ENCODE assay signal across 11 cellular contexts in the genomic region with DNA sequence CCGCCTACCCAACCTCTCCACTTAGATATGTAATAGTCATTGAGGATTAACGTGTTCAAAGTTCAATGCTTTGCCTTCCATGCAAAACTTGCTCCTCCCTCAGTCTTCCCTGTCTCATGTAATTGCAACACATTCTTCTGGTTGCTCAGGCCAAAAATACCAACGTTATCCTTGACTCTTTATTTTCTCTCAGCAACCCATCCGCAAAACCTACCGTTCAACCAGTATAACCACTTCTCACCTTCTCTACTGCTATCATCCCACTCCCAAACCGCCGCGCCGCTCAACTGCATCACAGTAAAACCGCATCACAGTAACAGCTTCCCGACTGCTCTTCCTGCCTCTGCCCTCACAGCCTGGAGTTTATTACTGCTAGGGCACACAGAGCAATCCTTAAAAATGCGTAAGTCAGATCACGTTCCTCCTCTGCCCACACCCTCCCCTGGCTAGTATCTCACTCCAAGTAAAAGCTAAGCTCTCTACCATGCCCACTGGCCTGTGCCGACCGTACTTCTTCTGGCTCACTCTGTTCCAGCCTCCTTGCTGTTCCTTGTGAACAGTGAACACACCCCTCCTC. TPM values are rescaled to one million over a fixed set of nuclear protein-coding genes. Genes with fewer than 3 reads are reported as not detected.
DNase-seq lines count a peak whose midpoint lies in the region; ATAC-seq and TF ChIP-seq lines count a peak whose summit lies in the region.
"Had no signal": no experiment of that assay in that cellular context is flagged by ENCODE, and none has a peak within 500 bp of the region (broad histone marks: within the 10 kb centered on the region; RNA-seq: fewer than 3 reads in every experiment).

No MANE protein-coding gene starts in this region.

- CTCF ChIA-PET in CD8-positive, alpha-beta T cell (lab: Charles Lee): interaction anchor here (1.6 to 3.7 kb wide), 2 partner anchors 15 to 178 kb away, joined by 3 to 33 read pairs; partner anchors contain the start of genes GTF3A and LNX2
- CTCF ChIA-PET in GM10248 (lab: Yijun Ruan, JAX): interaction anchor here (1.0 to 3.7 kb wide), 2 partner anchors 15 to 23 kb away, joined by 3 to 25 read pairs; no protein-coding TSS in a partner anchor
- CTCF ChIA-PET in HEK293T (lab: Yijun Ruan, JAX): interaction anchor here (1.1 kb wide), 1 partner anchor 16 kb away, joined by 3 read pairs; no protein-coding TSS in a partner anchor

- H3K27me3 ChIP-seq in CD8-positive, alpha-beta T cell (ENCODE audit: insufficient read depth, low read length): no peaks in the 10 kb centered on the region
- H3K27me3 ChIP-seq: tibial nerve had no signal

- peak overlapping the region; percentile 68 for H3K4me3 Mint-ChIP-seq in CD8-positive, alpha-beta T cell
- peak overlapping the region; percentile 77 for H3K4me3 Mint-ChIP-seq in natural killer cell treated with Interleukin-12 subunit alpha and Interleukin-12 subunit beta and Interleukin-15 and Interleukin-18, amount 100 ng/mL, for 72 hours

- peak overlapping the region; percentile 87 for H3K27ac Mint-ChIP-seq in CD8-positive, alpha-beta T cell
- peak overlapping the region; percentile 10 to 60 for H3K27ac Mint-ChIP-seq in activated naive CD4-positive, alpha-beta T cell treated with anti-CD3 and anti-CD28 coated beads, Interleukin-2, amount 50 U/mL, for 72 hours
- peak overlapping the region; percentile 48 to 49 for H3K27ac Mint-ChIP-seq in natural killer cell treated with Interleukin-12 subunit alpha and Interleukin-12 subunit beta and Interleukin-15 and Interleukin-18, amount 100 ng/mL, for 72 hours

- TF ChIP-seq CTCF in CD8-positive, alpha-beta T cell (IDR thresholded peaks at IDR 0.05): no peak
- no peak for TF ChIP-seq CTCF in GM10248 (IDR thresholded peaks at IDR 0.05; ENCODE audit: control extremely low read depth, extremely low read depth, low read depth, missing control alignments)

- POLR2A ChIA-PET in CD8-positive, alpha-beta T cell (lab: Charles Lee): interaction anchor here (1.4 to 4.9 kb wide), 3 partner anchors 9 to 16 kb away, joined by 3 to 51 read pairs (median 5); partner anchors contain the start of gene GTF3A
- POLR2A ChIA-PET in GM10248 (lab: Yijun Ruan, JAX): no interaction called here
- POLR2A ChIA-PET in HEK293T (lab: Yijun Ruan, JAX): no interaction called here

- peaks cover 5% of the 10 kb centered on the region for H3K36me3 ChIP-seq in CD8-positive, alpha-beta T cell (ENCODE audit: insufficient read depth, low read length)

- H3K4me1 Mint-ChIP-seq in CD8-positive, alpha-beta T cell (ENCODE audit: low read depth): peaks cover 56% of the 10 kb centered on the region
- H3K4me1 Mint-ChIP-seq in natural killer cell treated with Interleukin-12 subunit alpha and Interleukin-12 subunit beta and Interleukin-15 and Interleukin-18, amount 100 ng/mL, for 72 hours (ENCODE audit: low read depth in 2 of 2): peaks cover 44 to 48% of the 10 kb centered on the region in 2 donors

- H3K9me3 ChIP-seq in CD8-positive, alpha-beta T cell (ENCODE audit: low read length): no peaks in the 10 kb centered on the region
- H3K9me3 ChIP-seq: tibial nerve had no signal

- DNase-seq in CD8-positive, alpha-beta T cell: peak in 4 of 7 experiments; percentile 38 to 60 (median 52)
- DNase-seq in NCI-H510A (lab: John Stamatoyannopoulos, UW) (peak; percentile 17), GM10248 (ENCODE audit: extremely low spot score) (no peak), HEK293T (ENCODE audit: extremely low spot score) (no peak)
- no peak for DNase-seq in activated naive CD4-positive, alpha-beta T cell treated with anti-CD3 and anti-CD28 coated beads, Interleukin-2, amount 50 U/mL, for 72 hours (ENCODE audit: low spot score in 2 of 2)
- no peak for DNase-seq in natural killer cell treated with Interleukin-12 subunit alpha and Interleukin-12 subunit beta and Interleukin-15 and Interleukin-18, amount 100 ng/mL, for 72 hours (ENCODE audit: low spot score)
- DNase-seq: anterior cingulate cortex had no signal

- intact Hi-C loops in CD8-positive, alpha-beta T cell (cut with DNase I, micrococcal nuclease): loop anchor here in 1 of 2 experiments (10.0 kb wide), 1 partner anchor 1427 kb away; no protein-coding TSS in a partner anchor

- peak overlapping the region; percentile 14 for H3K4me3 ChIP-seq in CD8-positive, alpha-beta T cell (ENCODE audit: low read depth, low read length)
- H3K4me3 ChIP-seq: lung, tibial nerve had no signal

- peak; percentile 50 for ATAC-seq in CD8-positive, alpha-beta T cell
- peak; percentile 63 to 88 for ATAC-seq in activated naive CD4-positive, alpha-beta T cell treated with anti-CD3 and anti-CD28 coated beads, Interleukin-2, amount 50 U/mL, for 72 hours
- ATAC-seq in natural killer cell treated with Interleukin-12 subunit alpha and Interleukin-12 subunit beta and Interleukin-15 and Interleukin-18, amount 100 ng/mL, for 72 hours: peak; percentile 54 to 61
- ATAC-seq in HG03378 (IDR thresholded peaks at IDR 0.05; ENCODE audit: unreplicated experiment): no peak
- ATAC-seq in GM21825 (IDR thresholded peaks at IDR 0.05; ENCODE audit: unreplicated experiment): no peak

- H3K9me3 Mint-ChIP-seq in CD8-positive, alpha-beta T cell: no peaks in the 10 kb centered on the region
- H3K9me3 Mint-ChIP-seq in activated naive CD4-positive, alpha-beta T cell treated with anti-CD3 and anti-CD28 coated beads, Interleukin-2, amount 50 U/mL, for 72 hours: no peaks in the 10 kb centered on the region
- H3K9me3 Mint-ChIP-seq in natural killer cell treated with Interleukin-12 subunit alpha and Interleukin-12 subunit beta and Interleukin-15 and Interleukin-18, amount 100 ng/mL, for 72 hours: no peaks in the 10 kb centered on the region

- H3K36me3 Mint-ChIP-seq in CD8-positive, alpha-beta T cell: peaks cover 45% of the 10 kb centered on the region
- peaks cover 9 to 12% of the 10 kb centered on the region in 2 donors for H3K36me3 Mint-ChIP-seq in activated naive CD4-positive, alpha-beta T cell treated with anti-CD3 and anti-CD28 coated beads, Interleukin-2, amount 50 U/mL, for 72 hours
- H3K36me3 Mint-ChIP-seq in natural killer cell treated with Interleukin-12 subunit alpha and Interleukin-12 subunit beta and Interleukin-15 and Interleukin-18, amount 100 ng/mL, for 72 hours: peaks cover 25% of the 10 kb centered on the region

- no peaks in the 10 kb centered on the region for H3K27me3 Mint-ChIP-seq in CD8-positive, alpha-beta T cell (ENCODE audit: low read depth)
- no peaks in the 10 kb centered on the region for H3K27me3 Mint-ChIP-seq in natural killer cell treated with Interleukin-12 subunit alpha and Interleukin-12 subunit beta and Interleukin-15 and Interleukin-18, amount 100 ng/mL, for 72 hours

- H3K27ac ChIP-seq in CD8-positive, alpha-beta T cell (ENCODE audit: low read depth, low read length): peak overlapping the region; percentile 29

- peaks cover 55% of the 10 kb centered on the region for H3K4me1 ChIP-seq in CD8-positive, alpha-beta T cell (ENCODE audit: insufficient read depth, low read length)

TF ChIP-seq in HEK293T, 16 proteins besides CTCF, POLR2A, EP300 and RAD21:
- TF ChIP-seq CTBP1 (IDR thresholded peaks at IDR 0.05; ENCODE audit: borderline replicate concordance): no peak
- no peak for TF ChIP-seq TARDBP (IDR thresholded peaks at IDR 0.05)
- no peak for TF ChIP-seq FOXK2 (IDR thresholded peaks at IDR 0.05)
- no peak for TF ChIP-seq PKNOX1 (IDR thresholded peaks at IDR 0.05)
- no peak for TF ChIP-seq HDGF (IDR thresholded peaks at IDR 0.05; ENCODE audit: borderline replicate concordance)
- no peak for TF ChIP-seq SP1 (IDR thresholded peaks at IDR 0.05)
- TF ChIP-seq SUZ12 (IDR thresholded peaks at IDR 0.05): no peak
- TF ChIP-seq FOXM1 (IDR thresholded peaks at IDR 0.05; ENCODE audit: borderline replicate concordance): no peak
- no peak for TF ChIP-seq LEF1 (IDR thresholded peaks at IDR 0.05; ENCODE audit: borderline replicate concordance)
- no peak for TF ChIP-seq BHLHE40 (IDR thresholded peaks at IDR 0.05; ENCODE audit: borderline replicate concordance)
- TF ChIP-seq NFRKB (IDR thresholded peaks at IDR 0.05): no peak
- TF ChIP-seq FOXA1 (IDR thresholded peaks at IDR 0.05): no peak
- no peak for TF ChIP-seq L3MBTL2 (conservative IDR thresholded peaks at IDR 0.05)
- TF ChIP-seq ZNF384 (IDR thresholded peaks at IDR 0.05): no peak
- TF ChIP-seq ARNT (IDR thresholded peaks at IDR 0.05): no peak
- TF ChIP-seq ELF4 (IDR thresholded peaks at IDR 0.05): no peak

RNA-seq across cellular contexts. Expression of gene MTIF3, which starts 8.2 kb away (rescaled TPM):
- total RNA-seq in CD8-positive, alpha-beta T cell: 10 to 100 TPM; 12.7 to 13.0 TPM
- total RNA-seq in activated naive CD4-positive, alpha-beta T cell treated with anti-CD3 and anti-CD28 coated beads, Interleukin-2, amount 50 U/mL, for 72 hours: 10 to 100 TPM; 34.7 to 49.7 TPM
- total RNA-seq in natural killer cell treated with Interleukin-12 subunit alpha and Interleukin-12 subunit beta and Interleukin-15 and Interleukin-18, amount 100 ng/mL, for 72 hours: 10 to 100 TPM; 31.4 to 41.8 TPM

RNA-seq across cellular contexts. Expression of gene GTF3A, which starts 17.7 kb away (rescaled TPM):
- 100 to 1,000 TPM; 157 TPM for total RNA-seq in CD8-positive, alpha-beta T cell
- total RNA-seq in activated naive CD4-positive, alpha-beta T cell treated with anti-CD3 and anti-CD28 coated beads, Interleukin-2, amount 50 U/mL, for 72 hours: 100 to 1,000 TPM; 133 to 190 TPM
- total RNA-seq in natural killer cell treated with Interleukin-12 subunit alpha and Interleukin-12 subunit beta and Interleukin-15 and Interleukin-18, amount 100 ng/mL, for 72 hours: 100 to 1,000 TPM; 107 to 244 TPM

Comparison
In these comparisons a context has a peak if more than half of its experiments do, and no peak if none do; other contexts are left out.
1. ATAC-seq: peak in CD8-positive, alpha-beta T cell (single experiment), activated naive CD4-positive, alpha-beta T cell treated with anti-CD3 and anti-CD28 coated beads, Interleukin-2, amount 50 U/mL, for 72 hours (2 of 2) and natural killer cell treated with Interleukin-12 subunit alpha and Interleukin-12 subunit beta and Interleukin-15 and Interleukin-18, amount 100 ng/mL, for 72 hours (2 of 2); none in HG03378 (single experiment) and GM21825 (single experiment).
2. DNase-seq: peak in CD8-positive, alpha-beta T cell (4 of 7) and NCI-H510A (single experiment); none in activated naive CD4-positive, alpha-beta T cell treated with anti-CD3 and anti-CD28 coated beads, Interleukin-2, amount 50 U/mL, for 72 hours (0 of 2), natural killer cell treated with Interleukin-12 subunit alpha and Interleukin-12 subunit beta and Interleukin-15 and Interleukin-18, amount 100 ng/mL, for 72 hours (single experiment), GM10248 (single experiment) and HEK293T (single experiment).
3. H3K27ac Mint-ChIP-seq: peak in every context shown above with its lines; median percentile 87 in CD8-positive, alpha-beta T cell; 48 in natural killer cell treated with Interleukin-12 subunit alpha and Interleukin-12 subunit beta and Interleukin-15 and Interleukin-18, amount 100 ng/mL, for 72 hours; 35 in activated naive CD4-positive, alpha-beta T cell treated with anti-CD3 and anti-CD28 coated beads, Interleukin-2, amount 50 U/mL, for 72 hours.